8 cellular contexts compared by ENCODE assay signal in the genomic region with DNA sequence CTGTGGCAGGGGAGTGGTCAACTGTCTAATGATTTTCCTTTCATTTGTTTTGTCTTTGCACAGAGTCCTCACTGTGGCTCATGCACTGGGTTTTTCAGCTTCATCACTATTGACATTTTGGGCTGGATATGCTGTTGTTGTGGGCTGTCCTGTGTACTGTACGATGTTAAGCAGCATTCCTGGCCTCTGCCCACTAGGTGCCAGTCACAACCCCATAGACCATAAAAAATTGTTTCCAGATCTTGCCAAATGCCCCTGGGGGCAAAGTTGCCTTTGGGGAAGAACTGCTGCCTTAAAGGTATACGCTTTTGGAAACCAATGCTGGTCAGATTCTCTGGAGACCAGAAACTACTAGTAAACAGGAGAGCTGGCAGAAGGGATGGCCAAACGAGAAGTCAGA.
DNase-seq lines count a peak whose midpoint lies in the region; ATAC-seq and TF ChIP-seq lines count a peak whose summit lies in the region.

No MANE protein-coding gene starts in this region.

- no peaks in the 10 kb centered on the region for H3K9me3 ChIP-seq in mucosa of descending colon

- in situ Hi-C loops in astrocyte of the spinal cord (cut with HindIII; ENCODE audit: low sequenced_read_pairs), result no loop called here

- intact Hi-C loops in mucosa of descending colon (cut with DNase I, micrococcal nuclease), result no loop called here

- ATAC-seq in HG03442 (IDR thresholded peaks at IDR 0.05; ENCODE audit: unreplicated experiment) (peak; percentile 76), mucosa of descending colon (peak; percentile 95), HG02571 (IDR thresholded peaks at IDR 0.05; ENCODE audit: unreplicated experiment) (no peak), GM19023 (IDR thresholded peaks at IDR 0.05; ENCODE audit: unreplicated experiment) (no peak)
- ATAC-seq in activated T-cell treated with anti-CD3 and anti-CD28 coated beads, Interleukin-2, amount 50 U/mL, for 4 hours, result no peak

- H3K4me3 ChIP-seq in GM12865 (ENCODE audit: low read depth, low read length) (no peak overlapping the region), astrocyte of the spinal cord (ENCODE audit: low read depth, low read length) (no peak overlapping the region), mucosa of descending colon (no peak overlapping the region)

- no peaks in the 10 kb centered on the region for H3K4me1 ChIP-seq in mucosa of descending colon (ENCODE audit: low read depth)

- H3K4me3 Mint-ChIP-seq in activated T-cell treated with anti-CD3 and anti-CD28 coated beads, Interleukin-2, amount 50 U/mL, for 4 hours, result no peak overlapping the region

- TF ChIP-seq CTCF in GM12865 (IDR thresholded peaks at IDR 0.05; ENCODE audit: insufficient read depth, low read depth, low read length, missing control alignments), result no peak
- peak; percentile 28 for TF ChIP-seq CTCF in astrocyte of the spinal cord (IDR thresholded peaks at IDR 0.05; ENCODE audit: low read depth, low read length)
- TF ChIP-seq CTCF in mucosa of descending colon (IDR thresholded peaks at IDR 0.05), result no peak

- H3K36me3 ChIP-seq in mucosa of descending colon (ENCODE audit: low read depth), result no peaks in the 10 kb centered on the region

- H3K36me3 Mint-ChIP-seq in activated T-cell treated with anti-CD3 and anti-CD28 coated beads, Interleukin-2, amount 50 U/mL, for 4 hours (ENCODE audit: insufficient read depth), result no peaks in the 10 kb centered on the region

- no peaks in the 10 kb centered on the region for H3K4me1 Mint-ChIP-seq in activated T-cell treated with anti-CD3 and anti-CD28 coated beads, Interleukin-2, amount 50 U/mL, for 4 hours (ENCODE audit: low read depth)

- DNase-seq in GM12865 (ENCODE audit: low read depth), result peak; percentile 13
- DNase-seq in astrocyte of the spinal cord (ENCODE audit: low read depth, low spot score), result no peak
- DNase-seq in mucosa of descending colon, result peak; percentile 28 to 57 (median 37)
- no peak for DNase-seq in activated T-cell treated with anti-CD3 and anti-CD28 coated beads, Interleukin-2, amount 50 U/mL, for 4 hours
- DNase-seq in mesenteric fat pad (ENCODE audit: low spot score), result no peak

- no peaks in the 10 kb centered on the region for H3K9me3 Mint-ChIP-seq in activated T-cell treated with anti-CD3 and anti-CD28 coated beads, Interleukin-2, amount 50 U/mL, for 4 hours

- H3K27me3 Mint-ChIP-seq in activated T-cell treated with anti-CD3 and anti-CD28 coated beads, Interleukin-2, amount 50 U/mL, for 4 hours (ENCODE audit: low read depth), result no peaks in the 10 kb centered on the region

Comparison
In these comparisons a context has a peak if more than half of its experiments do, and no peak if none do; other contexts are left out.
1. DNase-seq: peak in GM12865 (single experiment) and mucosa of descending colon (3 of 3); none in astrocyte of the spinal cord (single experiment), activated T-cell treated with anti-CD3 and anti-CD28 coated beads, Interleukin-2, amount 50 U/mL, for 4 hours (single experiment) and mesenteric fat pad (single experiment).
2. ATAC-seq: peak in HG03442 (single experiment) and mucosa of descending colon (single experiment); none in HG02571 (single experiment), activated T-cell treated with anti-CD3 and anti-CD28 coated beads, Interleukin-2, amount 50 U/mL, for 4 hours (0 of 2) and GM19023 (single experiment).